In the genomic region with DNA sequence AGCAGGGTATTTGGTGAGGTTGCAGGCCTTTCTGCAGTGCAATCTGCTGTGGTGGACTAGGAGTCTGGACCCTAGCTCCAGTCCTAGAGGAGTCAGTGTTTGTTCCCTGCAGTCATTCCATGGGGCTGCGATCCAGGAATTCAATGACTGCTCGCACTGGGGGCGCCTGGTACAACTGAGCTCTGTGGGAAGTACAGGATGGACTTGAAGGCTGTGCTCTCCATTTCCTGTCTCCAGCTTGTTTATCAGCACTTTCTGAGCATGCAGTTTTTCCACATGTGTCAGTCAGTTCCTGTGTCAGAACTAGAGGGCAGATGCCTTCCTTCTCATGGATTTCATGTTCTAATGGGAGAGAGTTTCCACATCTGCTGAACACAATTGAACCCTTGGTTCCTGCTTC, we compare ENCODE assay signal across 10 cellular contexts. TPM values are rescaled to one million over a fixed set of nuclear protein-coding genes. Genes with fewer than 3 reads are reported as not detected.
A peak's percentile ranks its signal among the peaks of the same experiment; 100 is the strongest.
DNase-seq lines count a peak whose midpoint lies in the region; ATAC-seq, FAIRE-seq and TF ChIP-seq lines count a peak whose summit lies in the region.
"Had no signal": no experiment of that assay in that cellular context is flagged by ENCODE, and none has a peak within 500 bp of the region (broad histone marks: within the 10 kb centered on the region; RNA-seq: fewer than 3 reads in every experiment).

No MANE protein-coding gene starts in this region.

- H3K27me3 ChIP-seq in Karpas-422 (ENCODE audit: low read length): no peaks in the 10 kb centered on the region
- H3K27me3 ChIP-seq in spleen (replicated peaks in 1 of 7): no peaks in the 10 kb centered on the region

- ATAC-seq in HG03097 (IDR thresholded peaks at IDR 0.05; ENCODE audit: low FRiP score, unreplicated experiment) (no peak), HG03354 (IDR thresholded peaks at IDR 0.05; ENCODE audit: poor library complexity, severe bottlenecking, unreplicated experiment) (no peak)

- H3K27ac ChIP-seq in Karpas-422 (ENCODE audit: low read length): peak overlapping the region; percentile 95
- H3K27ac ChIP-seq in kidney (ENCODE audit: low read depth in 2 of 2, low read length in 2 of 2): peak overlapping the region; percentile 49 to 53
- peak overlapping the region in 7 of 8 donors; percentile 33 to 80 (median 67) for H3K27ac ChIP-seq in spleen

- H3K4me3 ChIP-seq in Karpas-422 (ENCODE audit: low read length): peak overlapping the region; percentile 4; the same call in 1 of the 2 replicates
- no peak overlapping the region for H3K4me3 ChIP-seq in kidney (ENCODE audit: low read length in 2 of 2)
- H3K4me3 ChIP-seq in spleen: no peak overlapping the region

- H3K4me1 ChIP-seq in Karpas-422 (ENCODE audit: low read length) (peaks cover 97% of the 10 kb centered on the region), kidney (ENCODE audit: control insufficient read depth in 1 of 2, insufficient read depth in 1 of 2, low read depth in 1 of 2, low read length in 2 of 2) (peaks cover 22 to 28% of the 10 kb centered on the region in 2 donors), spleen (peaks cover 21 to 61% (median 40%) of the 10 kb centered on the region in 6 donors)

- peak overlapping the region; percentile 42 for H3K9ac ChIP-seq in Karpas-422 (ENCODE audit: low read length)
- H3K9ac ChIP-seq in kidney (ENCODE audit: low read length in 2 of 2): peak overlapping the region in 1 of 2 donors; percentile 32

- intact Hi-C loops in kidney (cut with DNase I) (no loop called here), spleen (cut with DNase I; ENCODE audit: low total_unique reads) (no loop called here)

- H3K4me2 ChIP-seq in Karpas-422 (ENCODE audit: low read depth, low read length, poor library complexity, severe bottlenecking): peak overlapping the region; percentile 56

- H3K9me3 ChIP-seq in Karpas-422 (ENCODE audit: low read length) (no peaks in the 10 kb centered on the region), kidney (ENCODE audit: control insufficient read depth in 1 of 2, low read length in 2 of 2) (no peaks in the 10 kb centered on the region), spleen (no peaks in the 10 kb centered on the region)

- H2AFZ ChIP-seq in Karpas-422 (ENCODE audit: low read length): no peak overlapping the region

- H3K36me3 ChIP-seq in Karpas-422 (ENCODE audit: insufficient read depth, low read length): peaks cover 43% of the 10 kb centered on the region
- peaks cover 4 to 6% of the 10 kb centered on the region in 2 donors for H3K36me3 ChIP-seq in kidney (ENCODE audit: control insufficient read depth in 1 of 2, insufficient read depth in 2 of 2, low read length in 2 of 2)
- H3K36me3 ChIP-seq in spleen: peaks cover 0 to 67% (median 7%) of the 10 kb centered on the region in 6 donors

- DNase-seq in Karpas-422 (no peak), cerebellar cortex (ENCODE audit: low spot score) (peak; percentile 42), kidney (peak; percentile 77), spleen (no peak), erythroblast (lab: John Stamatoyannopoulos, UW) (no peak), SW480 (ENCODE audit: low spot score) (no peak)
- DNase-seq: cerebellar nuclear complex, NCI-H526 treated with DMSO at 0.1 percent for 48 hours had no signal

- H3K9me2 ChIP-seq in Karpas-422 (replicated peaks; ENCODE audit: insufficient read depth, low read length): no peaks in the 10 kb centered on the region

- TF ChIP-seq POLR2A in spleen (IDR thresholded peaks at IDR 0.05) (peak in 1 of 3 donors; percentile 31), erythroblast (IDR thresholded peaks at IDR 0.05; ENCODE audit: low read length) (no peak)

- no peak for TF ChIP-seq CTCF in kidney (IDR thresholded peaks at IDR 0.05; ENCODE audit: borderline replicate concordance, extremely low read depth, insufficient read depth)
- TF ChIP-seq CTCF in spleen (IDR thresholded peaks at IDR 0.05 in 8 of 11, conservative IDR thresholded peaks at IDR 0.05 in 3 of 11): no peak

- peaks cover 27% of the 10 kb centered on the region for H4K20me1 ChIP-seq in Karpas-422 (ENCODE audit: insufficient read depth, low read depth, low read length)

- FAIRE-seq in kidney (lab: Jason Lieb, UNC): no peak

- 40 to 59% (median 48%) methylated on average over 1 to 3 of the region's 3 CpGs for WGBS in spleen, 5 donors

- peaks cover 91% of the 10 kb centered on the region for H3K79me2 ChIP-seq in Karpas-422 (ENCODE audit: low read length)

RNA-seq across cellular contexts. Expression of a gene that starts 46.7 kb away (rescaled TPM):
- total RNA-seq in Karpas-422 (2014; rRNA removed; shearing (Covaris generic); ENCODE audit: low replicate concordance): 61.6 and 130 TPM in 2 replicates
- total RNA-seq in kidney (71.7 TPM), spleen (10 to 100 TPM; 46.6 to 75.5 (median 58.0) TPM)
- polyA plus RNA-seq in kidney (ENCODE audit: insufficient read depth, low read depth, low replicate concordance) (138 TPM), spleen (10 to 100 TPM; 53.9 to 82.1 (median 71.1) TPM)

RNA-seq across cellular contexts. Expression of a gene that starts 54.3 kb away (rescaled TPM):
- 222 and 353 TPM in 2 replicates for total RNA-seq in Karpas-422 (2014; rRNA removed; shearing (Covaris generic); ENCODE audit: low replicate concordance)
- total RNA-seq in kidney (24.8 TPM), spleen (10 to 100 TPM; 39.4 to 80.9 (median 56.5) TPM)
- polyA plus RNA-seq in kidney (ENCODE audit: insufficient read depth, low read depth, low replicate concordance) (21.6 TPM), spleen (10 to 100 TPM; 19.3 to 25.3 (median 19.9) TPM)

Comparison
In these comparisons a context has a peak if more than half of its experiments do, and no peak if none do; other contexts are left out.
1. DNase-seq: peak in cerebellar cortex (single experiment) and kidney (single experiment); none in Karpas-422 (single experiment), spleen (single experiment), erythroblast (0 of 2) and SW480 (single experiment).
2. Peak in every context shown above with its lines, with median percentiles within 50 percentile points of each other: H3K27ac ChIP-seq.